ENCODE assay signal across 32 cellular contexts in the genomic region with DNA sequence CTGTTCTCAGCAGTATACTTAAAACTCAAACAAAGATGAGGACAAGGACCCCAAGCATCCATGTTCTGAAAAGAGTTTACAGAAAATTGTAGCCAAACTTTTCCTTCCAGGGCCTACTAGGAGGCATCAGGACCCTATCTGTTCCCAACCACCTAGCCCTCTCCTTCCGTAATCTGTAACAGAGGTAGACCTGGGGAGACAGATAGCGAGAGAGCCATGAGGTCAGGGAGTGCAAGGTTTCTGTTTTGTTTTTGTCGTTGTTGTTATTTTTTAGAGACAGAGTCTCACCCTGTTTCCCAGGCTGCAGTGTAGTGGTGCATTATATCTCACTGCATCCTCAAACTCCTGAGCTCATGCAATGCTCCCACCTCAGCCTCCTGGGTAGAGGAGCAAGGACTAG.
DNase-seq lines count a peak whose midpoint lies in the region; ATAC-seq and TF ChIP-seq lines count a peak whose summit lies in the region.
"Had no signal": no experiment of that assay in that cellular context is flagged by ENCODE, and none has a peak within 500 bp of the region (broad histone marks: within the 10 kb centered on the region; RNA-seq: fewer than 3 reads in every experiment).

No MANE protein-coding gene starts in this region.

- H2AK5ac ChIP-seq in mesenchymal stem cell (ENCODE audit: low read length, severe bottlenecking): no peak overlapping the region

- intact Hi-C loops in Right ventricle myocardium inferior (cut with DNase I): no loop called here

- no peak overlapping the region for H3K18ac ChIP-seq in mesenchymal stem cell (ENCODE audit: low read depth in 1 of 2, low read length in 2 of 2)

- no peaks in the 10 kb centered on the region for H3K79me1 ChIP-seq in mesenchymal stem cell (replicated peaks; ENCODE audit: low read length, poor library complexity, severe bottlenecking)

- H2BK12ac ChIP-seq in mesenchymal stem cell (ENCODE audit: low read length in 2 of 2): peak overlapping the region; percentile 72 to 82

- peak overlapping the region; percentile 80 for H2BK15ac ChIP-seq in mesenchymal stem cell (ENCODE audit: low read depth, poor library complexity, severe bottlenecking)

- ATAC-seq in Right ventricle myocardium inferior: no peak
- ATAC-seq in HG03432 (IDR thresholded peaks at IDR 0.05; ENCODE audit: unreplicated experiment): no peak
- ATAC-seq: activated CD8-positive, alpha-beta memory T cell treated with anti-CD3 and anti-CD28 coated beads, Interleukin-2, amount 10 ng/mL, durations not matched to agents 7 days and 5 days; activated T-cell treated with anti-CD3 and anti-CD28 coated beads, Interleukin-2, amount 50 U/mL, for 4 hours; foreskin keratinocyte; left ventricle myocardium superior; mucosa of descending colon had no signal

- no peak overlapping the region for H3K23ac ChIP-seq in mesenchymal stem cell (ENCODE audit: low read length in 2 of 2)

- H2AFZ ChIP-seq in mesenchymal stem cell (ENCODE audit: low read depth, low read length): no peak overlapping the region

- H3K14ac ChIP-seq in mesenchymal stem cell (ENCODE audit: low read length in 2 of 2): no peak overlapping the region

- DNase-seq in right atrium auricular region (ENCODE audit: low spot score) (no peak), Right ventricle myocardium inferior (ENCODE audit: missing footprints) (no peak), mesenchymal stem cell (no peak), islet precursor cell (no peak), NCI-H748 (lab: John Stamatoyannopoulos, UW; ENCODE audit: unreplicated experiment) (no peak)
- DNase-seq in stimulated activated CD4-positive, alpha-beta T cell treated with anti-CD3 and anti-CD28 coated beads, Interleukin-1b, Interleukin-23, amount 100 ng/mL, for 48 hours: no peak
- DNase-seq: 8988T; activated B cell treated with CpG ODN at 0.5 μM for 24 hours; activated CD8-positive, alpha-beta memory T cell treated with anti-CD3 and anti-CD28 coated beads, Interleukin-2, amount 10 ng/mL, durations not matched to agents 7 days and 5 days; activated gamma-delta T cell treated with Interleukin-2 at 50 U/mL for 16 hours; activated T-cell treated with anti-CD3 and anti-CD28 coated beads, Interleukin-2, amount 50 U/mL, for 4 hours; central memory CD4-positive, alpha-beta T cell; DMS79 treated with DMSO at 0.1 percent for 48 hours; foreskin keratinocyte; GOT3; heart left ventricle; kidney; left ventricle myocardium superior; MM.1S; mucosa of descending colon; NCI-H524 treated with DMSO at 0.1 percent for 48 hours; NK-92 treated with Interleukin-12 subunit alpha and Interleukin-12 subunit beta, amount 100 ng/mL, for 24 hours; PC-3; right cardiac atrium; stimulated activated CD4-positive, alpha-beta T cell treated with anti-CD3 and anti-CD28 coated beads, Interleukin-2, amount 100 ng/mL, for 48 hours; T-helper 1 cell; trophoblast cell had no signal

- peak overlapping the region; percentile 84 for H2BK120ac ChIP-seq in mesenchymal stem cell (ENCODE audit: low read depth, low read length)

- no peak for TF ChIP-seq CTCF in right atrium auricular region (IDR thresholded peaks at IDR 0.05)

- no peak overlapping the region for H3K9ac ChIP-seq in mesenchymal stem cell (ENCODE audit: low read length)
- peak overlapping the region; percentile 73 for H3K9ac ChIP-seq in skeletal muscle satellite cell (ENCODE audit: low read depth, low read length)
- H3K9ac ChIP-seq: KMS-11 had no signal

- no peak overlapping the region for H3K4me2 ChIP-seq in mesenchymal stem cell (ENCODE audit: low read length, poor library complexity, severe bottlenecking)
- no peak overlapping the region for H3K4me2 ChIP-seq in skeletal muscle satellite cell (ENCODE audit: low read length)
- H3K4me2 ChIP-seq: KMS-11 had no signal

- no peaks in the 10 kb centered on the region for H3K36me3 ChIP-seq in right atrium auricular region
- H3K36me3 ChIP-seq in mesenchymal stem cell (ENCODE audit: control insufficient read depth in 1 of 2, insufficient read depth in 2 of 2, low read depth in 1 of 2, low read length in 2 of 2): no peaks in the 10 kb centered on the region
- no peaks in the 10 kb centered on the region for H3K36me3 ChIP-seq in skeletal muscle satellite cell (ENCODE audit: insufficient read depth, low read length)
- H3K36me3 ChIP-seq: esophagus muscularis mucosa, heart left ventricle had no signal

- H3K27ac ChIP-seq in right atrium auricular region (peak overlapping the region; percentile 16 to 29), mesenchymal stem cell (ENCODE audit: low read length, poor library complexity, severe bottlenecking) (no peak overlapping the region)
- H3K27ac ChIP-seq: esophagus muscularis mucosa, foreskin keratinocyte, KMS-11, SK-N-MC had no signal

- no peak overlapping the region for H4K8ac ChIP-seq in mesenchymal stem cell (ENCODE audit: low read length)

- H3K4me1 ChIP-seq in right atrium auricular region (no peaks in the 10 kb centered on the region), mesenchymal stem cell (ENCODE audit: control insufficient read depth, insufficient read depth, low read depth, low read length) (no peaks in the 10 kb centered on the region), skeletal muscle satellite cell (ENCODE audit: control insufficient read depth, insufficient read depth, low read length) (peaks cover 24% of the 10 kb centered on the region)
- H3K4me1 ChIP-seq: esophagus muscularis mucosa, foreskin keratinocyte, heart left ventricle had no signal

- H3K9me3 ChIP-seq in right atrium auricular region (no peaks in the 10 kb centered on the region), mesenchymal stem cell (ENCODE audit: control insufficient read depth, low read length) (no peaks in the 10 kb centered on the region), skeletal muscle satellite cell (replicated peaks; ENCODE audit: low read length) (no peaks in the 10 kb centered on the region)
- H3K9me3 ChIP-seq: esophagus muscularis mucosa, heart left ventricle, mucosa of descending colon had no signal

- H2BK5ac ChIP-seq in mesenchymal stem cell (ENCODE audit: low read depth, low read length, poor library complexity, severe bottlenecking): no peak overlapping the region

- peak overlapping the region in 1 of 2 experiments; percentile 40 for H3K4ac ChIP-seq in mesenchymal stem cell (ENCODE audit: low read depth in 1 of 2, low read length in 2 of 2)

- H3K27me3 ChIP-seq in right atrium auricular region: no peaks in the 10 kb centered on the region
- H3K27me3 ChIP-seq in mesenchymal stem cell (ENCODE audit: control insufficient read depth in 1 of 2, insufficient read depth in 1 of 2, low read length in 2 of 2): no peaks in the 10 kb centered on the region
- no peaks in the 10 kb centered on the region for H3K27me3 ChIP-seq in skeletal muscle satellite cell (ENCODE audit: control insufficient read depth, insufficient read depth, low read length)
- H3K27me3 ChIP-seq: esophagus muscularis mucosa, foreskin keratinocyte, heart left ventricle had no signal

- no CpG with 5 or more reads among the region's 3 CpGs for WGBS in mesenchymal stem cell

- H4K91ac ChIP-seq in mesenchymal stem cell (ENCODE audit: low read length): no peak overlapping the region

- H3K4me3 ChIP-seq in right atrium auricular region (no peak overlapping the region), mesenchymal stem cell (ENCODE audit: insufficient read depth in 1 of 2, low read depth in 1 of 2, low read length in 2 of 2) (no peak overlapping the region), skeletal muscle satellite cell (ENCODE audit: low read length) (no peak overlapping the region)
- H3K4me3 ChIP-seq: esophagus muscularis mucosa, heart left ventricle, mucosa of descending colon, SK-N-MC had no signal
